In the genomic region with DNA sequence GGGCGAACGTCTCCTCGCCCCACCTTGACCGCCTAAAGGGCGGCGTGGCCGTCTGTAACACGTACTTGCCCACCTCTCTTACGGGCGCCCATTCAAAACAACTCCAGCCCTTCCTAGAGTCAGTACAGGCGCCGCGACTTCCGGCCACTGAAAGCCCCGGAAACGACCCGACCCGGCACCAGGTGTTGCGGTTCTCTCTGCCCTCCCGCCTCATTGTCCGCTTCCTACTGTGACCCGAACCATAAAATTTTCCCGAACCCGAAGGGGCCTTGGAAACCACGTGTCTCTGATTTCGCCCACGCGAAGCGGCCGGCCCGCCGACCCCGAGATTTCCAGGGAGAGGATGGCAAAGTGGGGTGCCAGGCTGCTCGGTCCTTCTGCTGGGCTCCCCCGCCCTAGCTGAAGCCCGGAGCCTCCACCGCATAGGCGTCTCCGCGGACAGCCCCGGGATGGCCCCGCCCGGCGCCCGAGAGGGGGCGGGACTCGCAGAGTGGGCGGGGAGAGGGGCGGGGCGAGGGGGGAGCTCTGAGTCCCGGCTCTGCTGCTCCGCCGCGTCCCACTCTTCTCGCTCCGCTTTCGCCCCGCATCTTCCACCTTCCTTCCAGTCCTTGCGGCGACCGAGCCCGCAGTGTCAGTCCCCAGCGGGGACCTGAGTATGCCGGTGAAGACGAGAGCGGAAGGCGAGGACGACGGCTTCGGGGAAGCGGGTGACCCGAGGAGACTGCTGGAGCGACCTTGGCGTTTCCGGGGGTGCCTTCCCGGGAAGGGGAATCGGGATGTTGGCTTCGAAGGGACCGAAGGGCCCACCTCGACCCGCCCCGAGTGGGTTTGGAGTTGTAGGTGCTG, we compare ENCODE assay signal across 8 cellular contexts.
A peak's percentile ranks its signal among the peaks of the same experiment; 100 is the strongest.
DNase-seq lines count a peak whose midpoint lies in the region; ATAC-seq lines count a peak whose summit lies in the region.

No MANE protein-coding gene starts in this region.

- H3K27me3 ChIP-seq in layer of hippocampus (ENCODE audit: control insufficient read depth, insufficient read depth, low read length): no peaks in the 10 kb centered on the region

- ATAC-seq in HG03442 (IDR thresholded peaks at IDR 0.05; ENCODE audit: unreplicated experiment): peak; percentile 50

- H3K27ac ChIP-seq in cingulate gyrus (ENCODE audit: low read depth, low read length): peak overlapping the region; percentile 99
- peak overlapping the region; percentile 100 for H3K27ac ChIP-seq in layer of hippocampus (ENCODE audit: low read depth, low read length)

- DNase-seq in AML-193 (lab: John Stamatoyannopoulos, UW) (peak; percentile 74 to 76), GM19238 (ENCODE audit: insufficient read length, low spot score) (peak; percentile 71), NCI-H510A (lab: John Stamatoyannopoulos, UW) (peak; percentile 86)
- peak; percentile 83 to 84 for DNase-seq in activated CD4-positive, alpha-beta T cell treated with anti-CD3 and anti-CD28 coated beads for 4 hours
- DNase-seq in stimulated activated CD4-positive, alpha-beta T cell treated with anti-CD3 and anti-CD28 coated beads, Interleukin-1b, Interleukin-23, amount 100 ng/mL, for 24 hours (ENCODE audit: low read depth in 4 of 4, low spot score in 1 of 4): peak; percentile 66 to 75 (median 70)

Comparison
In these comparisons a context has a peak if more than half of its experiments do, and no peak if none do; other contexts are left out.
1. Peak in every context shown above with its lines: DNase-seq, ATAC-seq and H3K27ac ChIP-seq.